Comparison of ENCODE assay signal across 9 cellular contexts in the genomic region with DNA sequence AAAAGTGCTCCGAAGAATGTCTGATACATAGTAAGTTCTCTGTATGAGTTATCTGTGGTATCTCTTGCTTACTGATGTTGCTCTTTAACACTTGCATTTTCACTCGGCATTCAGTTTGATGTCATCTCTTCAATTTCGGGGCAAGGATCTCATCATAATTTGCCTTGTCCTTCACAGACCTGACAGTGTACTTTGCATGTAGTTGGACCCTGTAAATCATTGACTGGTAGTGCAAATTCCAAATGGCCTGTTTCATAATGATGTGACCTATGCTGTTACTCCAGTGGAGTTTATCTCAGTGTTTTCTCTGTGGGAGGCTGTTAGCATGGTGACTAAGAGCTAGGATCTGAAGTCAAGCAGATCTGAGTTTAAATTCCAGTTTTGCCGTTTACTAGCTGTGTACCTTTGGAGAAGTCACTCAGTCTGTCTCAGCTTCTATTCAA. TPM values are rescaled to one million over a fixed set of nuclear protein-coding genes. Genes with fewer than 3 reads are reported as not detected.
DNase-seq lines count a peak whose midpoint lies in the region; ATAC-seq and TF ChIP-seq lines count a peak whose summit lies in the region.
"Had no signal": no experiment of that assay in that cellular context is flagged by ENCODE, and none has a peak within 500 bp of the region (broad histone marks: within the 10 kb centered on the region; RNA-seq: fewer than 3 reads in every experiment).

No MANE protein-coding gene starts in this region.

- H3F3A ChIP-seq in PC-9 (ENCODE audit: insufficient read depth, low read depth), result no peaks in the 10 kb centered on the region; the same call in 1 of the 2 replicates

- no peaks in the 10 kb centered on the region for H3K79me2 ChIP-seq in PC-9 (ENCODE audit: low read depth)

- ATAC-seq in GM21786 (IDR thresholded peaks at IDR 0.05; ENCODE audit: unreplicated experiment) (peak; percentile 67), lower lobe of right lung (peak; percentile 77 to 86), HG03457 (IDR thresholded peaks at IDR 0.05; ENCODE audit: unreplicated experiment) (no peak)

- peaks cover 5% of the 10 kb centered on the region for H3K9me3 Mint-ChIP-seq in activated T-helper 1 cell treated with anti-CD3 and anti-CD28 coated beads, Interleukin-12 subunit alpha, Interleukin-12 subunit beta, Interleukin-2, Interleukin-4 antibody, amounts not matched to agents 30 ng/mL and 10 ng/mL and 1 ng/mL, durations not matched to agents 14 hours and 24 hours and 36 hours

- intact Hi-C loops in activated T-helper 1 cell treated with anti-CD3 and anti-CD28 coated beads, Interleukin-12 subunit alpha, Interleukin-12 subunit beta, Interleukin-2, Interleukin-4 antibody, amounts not matched to agents 30 ng/mL and 10 ng/mL and 1 ng/mL, durations not matched to agents 14 hours and 24 hours and 36 hours (cut with micrococcal nuclease), result loop anchor here (1.0 to 10.0 kb wide), 2 partner anchors 34 to 479 kb away; partner anchors contain the start of genes ABCD3 and GCLM
- intact Hi-C loops in lower lobe of right lung (cut with DNase I), result no loop called here
- intact Hi-C loops in PC-9 (cut with micrococcal nuclease; ENCODE audit: unreplicated experiment), result no loop called here

- no peaks in the 10 kb centered on the region for H3K36me3 Mint-ChIP-seq in activated T-helper 1 cell treated with anti-CD3 and anti-CD28 coated beads, Interleukin-12 subunit alpha, Interleukin-12 subunit beta, Interleukin-2, Interleukin-4 antibody, amounts not matched to agents 30 ng/mL and 10 ng/mL and 1 ng/mL, durations not matched to agents 14 hours and 24 hours and 36 hours (ENCODE audit: low read depth)

- peak overlapping the region; percentile 59 for H3K27ac Mint-ChIP-seq in activated T-helper 1 cell treated with anti-CD3 and anti-CD28 coated beads, Interleukin-12 subunit alpha, Interleukin-12 subunit beta, Interleukin-2, Interleukin-4 antibody, amounts not matched to agents 30 ng/mL and 10 ng/mL and 1 ng/mL, durations not matched to agents 14 hours and 24 hours and 36 hours

- no peaks in the 10 kb centered on the region for H3K9me3 ChIP-seq in lower lobe of right lung
- H3K9me3 ChIP-seq in PC-9 (ENCODE audit: insufficient read depth, low read depth), result no peaks in the 10 kb centered on the region

- H3K9me2 ChIP-seq in PC-9 (ENCODE audit: insufficient read depth), result 0 out of 2 replicates have a peak, but pooled peaks cover 7% of the 10 kb centered on the region

- no peak overlapping the region for H3K4me2 ChIP-seq in PC-9

- H3K4me1 Mint-ChIP-seq in activated T-helper 1 cell treated with anti-CD3 and anti-CD28 coated beads, Interleukin-12 subunit alpha, Interleukin-12 subunit beta, Interleukin-2, Interleukin-4 antibody, amounts not matched to agents 30 ng/mL and 10 ng/mL and 1 ng/mL, durations not matched to agents 14 hours and 24 hours and 36 hours (ENCODE audit: low read depth), result peaks cover 25% of the 10 kb centered on the region

- no peak overlapping the region for H2AFZ ChIP-seq in PC-9

- DNase-seq in DMS53 (lab: John Stamatoyannopoulos, UW), result peak; percentile 98
- no peak for DNase-seq in activated T-helper 1 cell treated with anti-CD3 and anti-CD28 coated beads, Interleukin-12 subunit alpha, Interleukin-12 subunit beta, Interleukin-2, Interleukin-4 antibody, amounts not matched to agents 30 ng/mL and 10 ng/mL and 1 ng/mL, durations not matched to agents 14 hours and 24 hours and 36 hours (ENCODE audit: low spot score)
- no peak for DNase-seq in lower lobe of right lung
- no peak for DNase-seq in NCI-H2107 (lab: John Stamatoyannopoulos, UW)
- no peak for DNase-seq in NCI-H1092 treated with DMSO at 0.1 percent for 48 hours (lab: John Stamatoyannopoulos, UW)
- DNase-seq in PC-9, result no peak
- DNase-seq: activated effector memory CD4-positive, alpha-beta T cell treated with Interleukin-2 at 50 U/mL for 16 hours had no signal

- TF ChIP-seq CTCF in lower lobe of right lung (IDR thresholded peaks at IDR 0.05) (no peak), PC-9 (conservative IDR thresholded peaks at IDR 0.05) (no peak)

- H3K27me3 ChIP-seq in lower lobe of right lung (ENCODE audit: low read depth) (no peaks in the 10 kb centered on the region), PC-9 (ENCODE audit: insufficient read depth, low read depth) (no peaks in the 10 kb centered on the region)

- BruUV-seq in PC-9 (replicated peaks; lab: Mats Ljungman, UMichigan), result no TSS peak

- H3K36me3 ChIP-seq in lower lobe of right lung (no peaks in the 10 kb centered on the region), PC-9 (ENCODE audit: low read depth) (no peaks in the 10 kb centered on the region)

- no peaks in the 10 kb centered on the region for H4K20me1 ChIP-seq in PC-9 (ENCODE audit: insufficient read depth)

- H3K4me3 Mint-ChIP-seq in activated T-helper 1 cell treated with anti-CD3 and anti-CD28 coated beads, Interleukin-12 subunit alpha, Interleukin-12 subunit beta, Interleukin-2, Interleukin-4 antibody, amounts not matched to agents 30 ng/mL and 10 ng/mL and 1 ng/mL, durations not matched to agents 14 hours and 24 hours and 36 hours, result peak overlapping the region; percentile 17

- POLR2A ChIA-PET in PC-9 (lab: Charles Lee; ENCODE audit: unreplicated experiment), result no interaction called here

- H3K27ac ChIP-seq in lower lobe of right lung, result peak overlapping the region; percentile 56
- H3K27ac ChIP-seq in PC-9, result no peak overlapping the region

- CTCF ChIA-PET in PC-9 (lab: Charles Lee), result no interaction called here

- H3K27me3 Mint-ChIP-seq in activated T-helper 1 cell treated with anti-CD3 and anti-CD28 coated beads, Interleukin-12 subunit alpha, Interleukin-12 subunit beta, Interleukin-2, Interleukin-4 antibody, amounts not matched to agents 30 ng/mL and 10 ng/mL and 1 ng/mL, durations not matched to agents 14 hours and 24 hours and 36 hours (ENCODE audit: insufficient read depth), result peaks cover 2% of the 10 kb centered on the region

- H3K4me1 ChIP-seq in lower lobe of right lung (no peaks in the 10 kb centered on the region), PC-9 (replicated peaks; ENCODE audit: insufficient read depth) (peaks cover 6% of the 10 kb centered on the region; the same call in 1 of the 2 replicates)

- H3K4me3 ChIP-seq in lower lobe of right lung (no peak overlapping the region), PC-9 (no peak overlapping the region)

RNA-seq across cellular contexts. Expression of gene ABCD3, which starts 34.2 kb away (rescaled TPM):
- total RNA-seq in activated T-helper 1 cell treated with anti-CD3 and anti-CD28 coated beads, Interleukin-12 subunit alpha, Interleukin-12 subunit beta, Interleukin-2, Interleukin-4 antibody, amounts not matched to agents 30 ng/mL and 10 ng/mL and 1 ng/mL, durations not matched to agents 14 hours and 24 hours and 36 hours, result 25.7 and 28.2 TPM in 2 replicates
- total RNA-seq in lower lobe of right lung, result 54.9 TPM
- total RNA-seq in PC-9 (2021), result 41.7 and 51.6 TPM in 2 replicates
